ENCODE assay signal across 1 cellular context in the genomic region with DNA sequence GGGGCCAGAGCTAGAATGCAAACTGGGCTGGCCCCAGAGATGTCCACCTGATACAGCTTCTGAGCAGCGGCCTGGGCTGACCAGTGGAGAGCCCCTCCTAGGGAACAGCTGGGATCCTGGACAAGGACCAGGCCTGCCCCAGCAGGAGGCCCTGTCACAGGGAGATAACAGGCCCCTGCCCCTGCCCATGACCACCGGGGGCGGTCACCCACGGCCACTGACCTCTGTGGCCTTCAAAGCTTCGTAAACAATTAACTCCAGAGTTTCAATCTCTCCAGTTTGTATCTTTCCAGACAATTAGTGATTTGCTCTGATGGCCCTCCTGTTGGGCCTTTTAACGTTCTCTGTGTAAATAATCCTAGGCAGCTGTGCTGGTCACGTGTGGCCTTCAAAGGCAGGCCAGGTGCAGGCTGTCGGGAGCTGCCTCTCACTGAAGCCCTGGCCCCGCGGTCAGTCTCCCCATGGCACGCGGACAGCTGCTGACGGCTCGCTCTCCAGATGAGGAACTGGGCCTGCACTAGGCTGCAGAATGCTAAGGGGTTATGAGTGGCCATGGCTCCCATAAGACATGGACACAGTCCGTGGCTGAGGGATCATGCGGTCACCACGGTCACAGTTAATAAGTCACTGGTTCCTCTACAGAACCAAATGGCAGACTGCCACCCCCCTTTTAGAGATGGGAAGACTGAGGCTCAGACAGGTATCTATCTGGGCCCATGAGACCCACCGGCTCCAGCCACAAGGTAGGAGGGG.
TF ChIP-seq lines count a peak whose summit lies in the region.

No MANE protein-coding gene starts in this region.

TF ChIP-seq in liver, 16 proteins besides CTCF, POLR2A, EP300 and RAD21 (continued from another document):
- TF ChIP-seq, protein P1, sequence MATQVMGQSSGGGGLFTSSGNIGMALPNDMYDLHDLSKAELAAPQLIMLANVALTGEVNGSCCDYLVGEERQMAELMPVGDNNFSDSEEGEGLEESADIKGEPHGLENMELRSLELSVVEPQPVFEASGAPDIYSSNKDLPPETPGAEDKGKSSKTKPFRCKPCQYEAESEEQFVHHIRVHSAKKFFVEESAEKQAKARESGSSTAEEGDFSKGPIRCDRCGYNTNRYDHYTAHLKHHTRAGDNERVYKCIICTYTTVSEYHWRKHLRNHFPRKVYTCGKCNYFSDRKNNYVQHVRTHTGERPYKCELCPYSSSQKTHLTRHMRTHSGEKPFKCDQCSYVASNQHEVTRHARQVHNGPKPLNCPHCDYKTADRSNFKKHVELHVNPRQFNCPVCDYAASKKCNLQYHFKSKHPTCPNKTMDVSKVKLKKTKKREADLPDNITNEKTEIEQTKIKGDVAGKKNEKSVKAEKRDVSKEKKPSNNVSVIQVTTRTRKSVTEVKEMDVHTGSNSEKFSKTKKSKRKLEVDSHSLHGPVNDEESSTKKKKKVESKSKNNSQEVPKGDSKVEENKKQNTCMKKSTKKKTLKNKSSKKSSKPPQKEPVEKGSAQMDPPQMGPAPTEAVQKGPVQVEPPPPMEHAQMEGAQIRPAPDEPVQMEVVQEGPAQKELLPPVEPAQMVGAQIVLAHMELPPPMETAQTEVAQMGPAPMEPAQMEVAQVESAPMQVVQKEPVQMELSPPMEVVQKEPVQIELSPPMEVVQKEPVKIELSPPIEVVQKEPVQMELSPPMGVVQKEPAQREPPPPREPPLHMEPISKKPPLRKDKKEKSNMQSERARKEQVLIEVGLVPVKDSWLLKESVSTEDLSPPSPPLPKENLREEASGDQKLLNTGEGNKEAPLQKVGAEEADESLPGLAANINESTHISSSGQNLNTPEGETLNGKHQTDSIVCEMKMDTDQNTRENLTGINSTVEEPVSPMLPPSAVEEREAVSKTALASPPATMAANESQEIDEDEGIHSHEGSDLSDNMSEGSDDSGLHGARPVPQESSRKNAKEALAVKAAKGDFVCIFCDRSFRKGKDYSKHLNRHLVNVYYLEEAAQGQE (IDR thresholded peaks at IDR 0.05) = peak; percentile 85
- TF ChIP-seq EGR1 (IDR thresholded peaks at IDR 0.05; ENCODE audit: low read depth in 2 of 2) (peak in 1 of 2 donors; percentile 74), SP1 (IDR thresholded peaks at IDR 0.05) (peak; percentile 98), GABPA (IDR thresholded peaks at IDR 0.05 in 1 of 2, conservative IDR thresholded peaks at IDR 0.05 in 1 of 2) (peak in 1 of 2 donors; percentile 40), JUND (IDR thresholded peaks at IDR 0.05) (peak; percentile 56 to 65), NR2F2 (IDR thresholded peaks at IDR 0.05) (peak; percentile 94), RXRA (IDR thresholded peaks at IDR 0.05) (peak; percentile 100), FOXA1 (IDR thresholded peaks at IDR 0.05) (peak; percentile 93), HNF4G (IDR thresholded peaks at IDR 0.05) (no peak), TAF1 (conservative IDR thresholded peaks at IDR 0.05) (no peak)
- TF ChIP-seq, protein P2, sequence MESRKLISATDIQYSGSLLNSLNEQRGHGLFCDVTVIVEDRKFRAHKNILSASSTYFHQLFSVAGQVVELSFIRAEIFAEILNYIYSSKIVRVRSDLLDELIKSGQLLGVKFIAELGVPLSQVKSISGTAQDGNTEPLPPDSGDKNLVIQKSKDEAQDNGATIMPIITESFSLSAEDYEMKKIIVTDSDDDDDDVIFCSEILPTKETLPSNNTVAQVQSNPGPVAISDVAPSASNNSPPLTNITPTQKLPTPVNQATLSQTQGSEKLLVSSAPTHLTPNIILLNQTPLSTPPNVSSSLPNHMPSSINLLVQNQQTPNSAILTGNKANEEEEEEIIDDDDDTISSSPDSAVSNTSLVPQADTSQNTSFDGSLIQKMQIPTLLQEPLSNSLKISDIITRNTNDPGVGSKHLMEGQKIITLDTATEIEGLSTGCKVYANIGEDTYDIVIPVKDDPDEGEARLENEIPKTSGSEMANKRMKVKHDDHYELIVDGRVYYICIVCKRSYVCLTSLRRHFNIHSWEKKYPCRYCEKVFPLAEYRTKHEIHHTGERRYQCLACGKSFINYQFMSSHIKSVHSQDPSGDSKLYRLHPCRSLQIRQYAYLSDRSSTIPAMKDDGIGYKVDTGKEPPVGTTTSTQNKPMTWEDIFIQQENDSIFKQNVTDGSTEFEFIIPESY (IDR thresholded peaks at IDR 0.05) = peak; percentile 96
- TF ChIP-seq, protein P3, sequence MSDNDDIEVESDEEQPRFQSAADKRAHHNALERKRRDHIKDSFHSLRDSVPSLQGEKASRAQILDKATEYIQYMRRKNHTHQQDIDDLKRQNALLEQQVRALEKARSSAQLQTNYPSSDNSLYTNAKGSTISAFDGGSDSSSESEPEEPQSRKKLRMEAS (IDR thresholded peaks at IDR 0.05) = peak; percentile 97
